9 cellular contexts compared by ENCODE assay signal in the genomic region with DNA sequence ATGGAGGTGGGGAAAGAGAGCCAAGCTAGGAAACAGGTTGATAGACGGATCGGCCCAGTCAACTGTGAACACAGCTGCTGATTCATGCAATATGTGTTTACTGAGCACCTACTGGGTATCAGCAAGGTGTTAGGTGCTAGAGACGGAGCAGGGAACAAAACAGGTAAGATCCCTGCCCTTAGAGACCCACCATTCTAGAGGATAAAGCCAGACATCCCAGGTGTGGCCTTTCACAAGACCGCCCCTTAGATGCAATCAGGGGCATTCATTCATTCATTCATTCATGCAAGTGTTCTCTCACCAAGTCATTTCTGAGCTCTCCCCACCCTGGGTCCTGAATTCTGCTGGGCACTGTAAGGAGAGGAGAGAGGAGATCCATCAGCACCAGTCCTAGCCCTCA. TPM values are rescaled to one million over a fixed set of nuclear protein-coding genes. Genes with fewer than 3 reads are reported as not detected.
DNase-seq lines count a peak whose midpoint lies in the region; ATAC-seq and TF ChIP-seq lines count a peak whose summit lies in the region.
"Had no signal": no experiment of that assay in that cellular context is flagged by ENCODE, and none has a peak within 500 bp of the region (broad histone marks: within the 10 kb centered on the region; RNA-seq: fewer than 3 reads in every experiment).

No MANE protein-coding gene starts in this region.

- peaks cover 19% of the 10 kb centered on the region for H3K4me1 ChIP-seq in body of pancreas
- H3K4me1 ChIP-seq in mucosa of rectum (ENCODE audit: control insufficient read depth in 2 of 2, insufficient read depth in 2 of 2, low read length in 2 of 2) = peaks cover 5 to 14% of the 10 kb centered on the region in 2 donors
- peaks cover 0 to 31% (median 8%) of the 10 kb centered on the region in 4 donors for H3K4me1 ChIP-seq in tibial nerve

- TF ChIP-seq POLR2A in body of pancreas (IDR thresholded peaks at IDR 0.05) (no peak), tibial nerve (IDR thresholded peaks at IDR 0.05) (no peak)

- H3K9me3 ChIP-seq in body of pancreas = no peaks in the 10 kb centered on the region
- no peaks in the 10 kb centered on the region for H3K9me3 ChIP-seq in mucosa of rectum (ENCODE audit: control insufficient read depth in 2 of 2, low read length in 2 of 2)
- H3K9me3 ChIP-seq in tibial nerve = no peaks in the 10 kb centered on the region

- H3K36me3 ChIP-seq in body of pancreas (replicated peaks in 1 of 2; ENCODE audit: insufficient read depth in 1 of 2, low read depth in 2 of 2) = no peaks in the 10 kb centered on the region
- no peaks in the 10 kb centered on the region for H3K36me3 ChIP-seq in mucosa of rectum (ENCODE audit: control insufficient read depth in 2 of 2, insufficient read depth in 2 of 2, low read length in 2 of 2)
- H3K36me3 ChIP-seq in tibial nerve = no peaks in the 10 kb centered on the region

- no peaks in the 10 kb centered on the region for H3K27me3 ChIP-seq in body of pancreas
- no peaks in the 10 kb centered on the region for H3K27me3 ChIP-seq in mucosa of rectum (ENCODE audit: control insufficient read depth in 2 of 2, insufficient read depth in 2 of 2, low read length in 2 of 2)
- no peaks in the 10 kb centered on the region for H3K27me3 ChIP-seq in tibial nerve

- 33 to 60% methylated on average over 3 to 4 of the region's 4 CpGs for WGBS in body of pancreas, 2 donors
- 74 to 81% methylated on average over 4 of the region's 4 CpGs for WGBS in tibial nerve, 2 donors

- peaks cover 36% of the 10 kb centered on the region for H3K4me1 Mint-ChIP-seq in activated naive CD4-positive, alpha-beta T cell treated with anti-CD3 and anti-CD28 coated beads, Interleukin-2, amount 10 ng/mL, durations not matched to agents 7 days and 5 days

- H3K27me3 Mint-ChIP-seq in activated naive CD4-positive, alpha-beta T cell treated with anti-CD3 and anti-CD28 coated beads, Interleukin-2, amount 10 ng/mL, durations not matched to agents 7 days and 5 days = peaks cover 7% of the 10 kb centered on the region

- H3K27ac ChIP-seq in body of pancreas (peak overlapping the region in 3 of 4 donors; percentile 76 to 81 (median 80)), mucosa of rectum (ENCODE audit: low read depth in 2 of 2, low read length in 2 of 2) (peak overlapping the region; percentile 33 to 62), tibial nerve (peak overlapping the region; percentile 69 to 90 (median 84))

- no peak for TF ChIP-seq CTCF in body of pancreas (IDR thresholded peaks at IDR 0.05)
- TF ChIP-seq CTCF in tibial nerve (IDR thresholded peaks at IDR 0.05) = no peak

- no peaks in the 10 kb centered on the region for H3K9me3 Mint-ChIP-seq in activated naive CD4-positive, alpha-beta T cell treated with anti-CD3 and anti-CD28 coated beads, Interleukin-2, amount 10 ng/mL, durations not matched to agents 7 days and 5 days

- no peak for TF ChIP-seq EP300 in tibial nerve (IDR thresholded peaks at IDR 0.05)

- H3K4me3 Mint-ChIP-seq in activated naive CD4-positive, alpha-beta T cell treated with anti-CD3 and anti-CD28 coated beads, Interleukin-2, amount 10 ng/mL, durations not matched to agents 7 days and 5 days = peak overlapping the region; percentile 74

- H3K4me3 ChIP-seq in body of pancreas (no peak overlapping the region), mucosa of rectum (ENCODE audit: low read length in 2 of 2) (peak overlapping the region; percentile 38 to 43), tibial nerve (peak overlapping the region in 3 of 4 donors; percentile 17 to 50 (median 36))

- peak overlapping the region; percentile 83 for H3K27ac Mint-ChIP-seq in activated naive CD4-positive, alpha-beta T cell treated with anti-CD3 and anti-CD28 coated beads, Interleukin-2, amount 10 ng/mL, durations not matched to agents 7 days and 5 days

- CTCF ChIA-PET in activated naive CD4-positive, alpha-beta T cell treated with anti-CD3 and anti-CD28 coated beads, Interleukin-2, amount 10 ng/mL, durations not matched to agents 7 days and 5 days (lab: Charles Lee) = interaction anchor here (1.0 kb wide), 1 partner anchor 22 kb away, joined by 3 read pairs; no protein-coding TSS in a partner anchor

- H3K9ac ChIP-seq in mucosa of rectum (ENCODE audit: low read depth in 1 of 2, low read length in 2 of 2) = peak overlapping the region in 1 of 2 donors; percentile 63

- H3K36me3 Mint-ChIP-seq in activated naive CD4-positive, alpha-beta T cell treated with anti-CD3 and anti-CD28 coated beads, Interleukin-2, amount 10 ng/mL, durations not matched to agents 7 days and 5 days = no peaks in the 10 kb centered on the region

- no peak for DNase-seq in activated naive CD4-positive, alpha-beta T cell treated with anti-CD3 and anti-CD28 coated beads, Interleukin-2, amount 10 ng/mL, durations not matched to agents 7 days and 5 days
- DNase-seq in activated naive CD4-positive, alpha-beta T cell (lab: John Stamatoyannopoulos, UW) = no peak
- DNase-seq in body of pancreas = no peak
- DNase-seq in tibial nerve (ENCODE audit: low spot score in 2 of 2) = no peak
- DNase-seq in anterior cingulate cortex (lab: John Stamatoyannopoulos, UW) = no peak
- DNase-seq: NCI-H187 had no signal

- intact Hi-C loops in body of pancreas (cut with DNase I) = no loop called here

- ATAC-seq in body of pancreas (peak; percentile 8), HG03342 (IDR thresholded peaks at IDR 0.05; ENCODE audit: unreplicated experiment) (no peak), HG03097 (IDR thresholded peaks at IDR 0.05; ENCODE audit: low FRiP score, unreplicated experiment) (no peak)

RNA-seq across cellular contexts. Expression of gene MTM1, which starts 20.2 kb away (rescaled TPM):
- total RNA-seq in body of pancreas (1 to 10 TPM; 5.3 to 5.4 TPM), tibial nerve (10 to 100 TPM; 13.5 to 27.2 (median 17.8) TPM)

Comparison
In these comparisons a context has a peak if more than half of its experiments do, and no peak if none do; other contexts are left out.
1. H3K4me3 ChIP-seq: peak in mucosa of rectum (2 of 2) and tibial nerve (3 of 4); none in body of pancreas (0 of 2).
2. Peak in every context shown above with its lines, with median percentiles within 50 percentile points of each other: H3K27ac ChIP-seq.